ENCODE assay signal across 36 cellular contexts in the genomic region with DNA sequence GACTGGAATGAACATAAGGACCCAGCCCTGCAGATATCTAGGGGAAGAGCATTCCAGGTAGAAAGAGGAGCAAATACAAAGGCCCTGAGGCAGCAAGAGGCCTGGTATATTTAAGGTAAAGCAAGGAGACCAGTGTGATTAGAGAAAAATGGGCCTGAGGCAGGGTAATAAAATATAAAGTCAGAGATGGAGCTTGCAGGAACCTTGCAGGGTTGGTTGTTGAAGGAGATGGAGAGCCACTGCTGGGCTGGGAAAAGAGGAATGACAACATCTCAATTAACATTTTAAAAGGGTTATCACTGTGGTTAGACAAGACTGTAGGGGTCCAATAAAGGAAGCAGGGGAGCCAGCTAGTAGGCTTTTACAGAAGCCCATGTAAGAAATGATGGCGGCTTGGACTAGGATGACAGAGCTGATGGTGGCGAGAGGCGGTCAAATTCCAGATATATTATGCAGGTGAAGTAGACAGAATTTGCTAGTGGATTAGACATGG.
"Had no signal": no experiment of that assay in that cellular context is flagged by ENCODE, and none has a peak within 500 bp of the region (broad histone marks: within the 10 kb centered on the region; RNA-seq: fewer than 3 reads in every experiment).

No MANE protein-coding gene starts in this region.

- H3K4me1 Mint-ChIP-seq: activated CD4-positive, alpha-beta T cell treated with anti-CD3 and anti-CD28 coated beads for 36 hours; activated CD4-positive, alpha-beta T cell treated with anti-CD3 and anti-CD28 coated beads, Interleukin-2, amount 10 ng/mL, durations not matched to agents 7 days and 5 days had no signal

- H3K9me3 Mint-ChIP-seq: activated CD4-positive, alpha-beta T cell treated with anti-CD3 and anti-CD28 coated beads, Interleukin-2, amount 10 ng/mL, durations not matched to agents 7 days and 5 days; activated naive CD4-positive, alpha-beta T cell treated with anti-CD3 and anti-CD28 coated beads for 36 hours; activated naive CD4-positive, alpha-beta T cell treated with anti-CD3 and anti-CD28 coated beads, Interleukin-2, amount 50 U/mL, for 72 hours; activated T-cell treated with anti-CD3 and anti-CD28 coated beads, Interleukin-2, amount 50 U/mL, for 24 hours; activated T-helper 2 cell treated with anti-CD3 and anti-CD28 coated beads, Interferon-gamma antibody, Interleukin-2, Interleukin-4, amounts not matched to agents 10 μg/mL and 5 μg/mL and 100 μg/mL, durations not matched to agents 14 hours and 24 hours and 36 hours; T-helper 1 cell treated with Interleukin-12 subunit alpha and Interleukin-12 subunit beta and Interleukin-4 antibody, amounts not matched to agents 30 μg/mL and 1 μg/mL, for 36 hours; T-helper 2 cell treated with Interferon-gamma antibody and Interleukin-4, amounts not matched to agents 5 μg/mL and 100 μg/mL, for 36 hours had no signal

- H3K36me3 ChIP-seq: adrenal gland, breast epithelium, Peyer's patch, SJSA1 had no signal

- DNase-seq: activated CD4-positive, alpha-beta T cell treated with anti-CD3 and anti-CD28 coated beads for 36 hours; activated CD4-positive, alpha-beta T cell treated with anti-CD3 and anti-CD28 coated beads, Interleukin-2, amount 10 ng/mL, durations not matched to agents 7 days and 5 days; activated CD4-positive, alpha-beta T cell treated with anti-CD3 and anti-CD28 coated beads, Interleukin-2, amount 50 U/mL, for 48 hours; activated CD8-positive, alpha-beta T cell treated with anti-CD3 and anti-CD28 coated beads, Interleukin-2, amount 10 ng/mL, durations not matched to agents 7 days and 5 days; activated gamma-delta T cell; activated naive CD4-positive, alpha-beta T cell treated with anti-CD3 and anti-CD28 coated beads for 36 hours; activated T-cell treated with anti-CD3 and anti-CD28 coated beads, Interleukin-2, amount 50 U/mL, for 24 hours; adrenal gland; body of pancreas; MM.1S; NCI-H1092 treated with DMSO at 0.1 percent for 48 hours; NCI-H1417; NCI-H146; NCI-H187; NCI-H2029 treated with DMSO at 0.1 percent for 48 hours; NCI-H2107; NCI-H2171; NCI-H510A; NCI-H526; NCI-H748 treated with DMSO at 0.1 percent for 48 hours; NK-92 treated with Interleukin-12 subunit alpha and Interleukin-12 subunit beta, amount 100 ng/mL, for 24 hours; PC-3; Peyer's patch; RPMI8226; SHP77 treated with DMSO at 0.1 percent for 48 hours; SK-N-SH had no signal

- H3K27ac Mint-ChIP-seq: activated CD4-positive, alpha-beta T cell treated with anti-CD3 and anti-CD28 coated beads for 36 hours; activated CD4-positive, alpha-beta T cell treated with anti-CD3 and anti-CD28 coated beads, Interleukin-2, amount 10 ng/mL, durations not matched to agents 7 days and 5 days; activated CD8-positive, alpha-beta T cell treated with anti-CD3 and anti-CD28 coated beads, Interleukin-2, amount 10 ng/mL, durations not matched to agents 7 days and 5 days; activated naive CD4-positive, alpha-beta T cell treated with anti-CD3 and anti-CD28 coated beads for 36 hours; activated naive CD4-positive, alpha-beta T cell treated with anti-CD3 and anti-CD28 coated beads, Interleukin-2, amount 50 U/mL, for 72 hours; activated T-cell treated with anti-CD3 and anti-CD28 coated beads, Interleukin-2, amount 50 U/mL, for 24 hours; activated T-helper 2 cell treated with anti-CD3 and anti-CD28 coated beads, Interferon-gamma antibody, Interleukin-2, Interleukin-4, amounts not matched to agents 10 μg/mL and 5 μg/mL and 100 μg/mL, durations not matched to agents 14 hours and 24 hours and 36 hours; T-helper 1 cell treated with Interleukin-12 subunit alpha and Interleukin-12 subunit beta and Interleukin-4 antibody, amounts not matched to agents 30 μg/mL and 1 μg/mL, for 36 hours; T-helper 2 cell treated with Interferon-gamma antibody and Interleukin-4, amounts not matched to agents 5 μg/mL and 100 μg/mL, for 36 hours had no signal

- H3K4me2 ChIP-seq: KMS-11, SK-N-SH had no signal

- H3K9ac ChIP-seq: KMS-11, SK-N-SH had no signal

- H3K4me3 Mint-ChIP-seq: activated CD4-positive, alpha-beta T cell treated with anti-CD3 and anti-CD28 coated beads for 36 hours; activated CD4-positive, alpha-beta T cell treated with anti-CD3 and anti-CD28 coated beads, Interleukin-2, amount 10 ng/mL, durations not matched to agents 7 days and 5 days; activated CD8-positive, alpha-beta T cell treated with anti-CD3 and anti-CD28 coated beads, Interleukin-2, amount 10 ng/mL, durations not matched to agents 7 days and 5 days; activated naive CD4-positive, alpha-beta T cell treated with anti-CD3 and anti-CD28 coated beads for 36 hours; activated T-cell treated with anti-CD3 and anti-CD28 coated beads, Interleukin-2, amount 50 U/mL, for 24 hours; T-helper 1 cell treated with Interleukin-12 subunit alpha and Interleukin-12 subunit beta and Interleukin-4 antibody, amounts not matched to agents 30 μg/mL and 1 μg/mL, for 36 hours; T-helper 2 cell treated with Interferon-gamma antibody and Interleukin-4, amounts not matched to agents 5 μg/mL and 100 μg/mL, for 36 hours had no signal

- H3K9me3 ChIP-seq: adrenal gland, body of pancreas, breast epithelium, Peyer's patch, SJSA1, SK-N-SH had no signal

- H3K4me1 ChIP-seq: adrenal gland, body of pancreas, breast epithelium, Peyer's patch, SJSA1 had no signal

- H3K27ac ChIP-seq: adrenal gland, body of pancreas, breast epithelium, KMS-11, Peyer's patch, SJSA1 had no signal

- H3K4me3 ChIP-seq: adrenal gland, body of pancreas, breast epithelium, Peyer's patch, SJSA1 had no signal

- H3K9me2 ChIP-seq: SK-N-SH had no signal

- H3K27me3 ChIP-seq: body of pancreas, Peyer's patch, SJSA1 had no signal

- ATAC-seq: activated CD4-positive, alpha-beta T cell treated with anti-CD3 and anti-CD28 coated beads for 36 hours; activated CD4-positive, CD25-positive, alpha-beta regulatory T cell treated with anti-CD3 and anti-CD28 coated beads, Interleukin-2, amount 50 U/mL, for 24 hours; activated CD8-positive, alpha-beta T cell treated with anti-CD3 and anti-CD28 coated beads, Interleukin-2, amount 10 ng/mL, durations not matched to agents 7 days and 5 days; activated naive CD4-positive, alpha-beta T cell treated with anti-CD3 and anti-CD28 coated beads, Interleukin-2, amount 50 U/mL, for 72 hours; body of pancreas; PC-3 had no signal

- H3K36me3 Mint-ChIP-seq: activated naive CD4-positive, alpha-beta T cell treated with anti-CD3 and anti-CD28 coated beads, Interleukin-2, amount 50 U/mL, for 72 hours had no signal

- FAIRE-seq: astrocyte, TTC549 had no signal
